ENCODE assay signal across 8 cellular contexts in the genomic region with DNA sequence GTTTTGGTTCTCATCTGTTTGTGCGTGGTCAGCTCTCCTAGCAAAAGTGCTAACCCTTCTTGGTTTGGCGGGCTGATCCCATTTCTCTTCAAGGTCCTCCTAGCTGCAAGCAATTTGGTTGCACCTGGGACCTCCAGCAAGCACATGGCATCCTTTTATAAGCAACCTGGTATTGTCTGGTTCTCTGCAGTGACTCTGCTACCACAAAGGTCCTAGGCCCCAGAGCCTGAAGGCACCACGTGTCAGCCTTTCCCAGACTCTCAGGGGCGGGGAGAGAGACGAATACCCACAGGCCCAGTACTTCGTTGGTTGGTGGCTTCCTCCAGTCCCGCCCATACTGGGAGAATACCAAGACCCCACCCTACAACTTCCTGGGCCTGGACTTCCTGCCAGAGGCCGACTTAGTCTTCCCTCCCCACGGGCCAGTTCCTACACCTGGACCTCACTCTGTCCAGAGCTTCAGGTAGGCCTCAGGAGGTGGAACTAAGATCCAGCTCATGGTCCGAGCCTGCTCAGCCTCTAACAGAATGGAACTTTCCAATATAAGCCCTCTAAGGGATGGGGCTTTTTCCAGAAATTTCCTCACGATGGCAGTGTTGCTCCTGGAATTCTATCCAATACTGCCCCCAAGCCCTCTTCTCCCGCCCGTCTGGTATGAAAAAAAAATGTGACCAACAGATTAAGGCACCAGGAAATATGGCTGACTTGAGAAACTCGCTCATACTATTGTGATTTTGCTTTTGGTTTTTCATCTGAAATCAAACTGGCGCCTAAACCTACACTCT.
A peak's percentile ranks its signal among the peaks of the same experiment; 100 is the strongest.
DNase-seq lines count a peak whose midpoint lies in the region; ATAC-seq and TF ChIP-seq lines count a peak whose summit lies in the region.

No MANE protein-coding gene starts in this region.

- H3K4me1 ChIP-seq in upper lobe of right lung: no peaks in the 10 kb centered on the region

- ATAC-seq in HG03196 (IDR thresholded peaks at IDR 0.05; ENCODE audit: unreplicated experiment) (peak; percentile 77), upper lobe of right lung (peak; percentile 97)

- no peaks in the 10 kb centered on the region for H3K9me2 ChIP-seq in neural cell (ENCODE audit: insufficient read depth, low read length)

- no peaks in the 10 kb centered on the region for H4K20me1 ChIP-seq in neural cell (ENCODE audit: insufficient read depth)

- H3F3A ChIP-seq in neural cell (ENCODE audit: insufficient read depth, low read length, poor library complexity, severe bottlenecking): no peaks in the 10 kb centered on the region

- H3K9me3 Mint-ChIP-seq in activated T-cell treated with anti-CD3 and anti-CD28 coated beads, Interleukin-2, amount 50 U/mL, for 24 hours: no peaks in the 10 kb centered on the region

- TF ChIP-seq POLR2A in GM18526 (IDR thresholded peaks at IDR 0.05; ENCODE audit: extremely low read depth, insufficient read length): peak; percentile 43

- DNase-seq in AML-193 (lab: John Stamatoyannopoulos, UW) (peak; percentile 74 to 75), NCI-H510A treated with DMSO at 0.1 percent for 48 hours (lab: John Stamatoyannopoulos, UW) (peak; percentile 56), foreskin fibroblast (peak; percentile 47 to 65), upper lobe of right lung (no peak)
- peak; percentile 63 for DNase-seq in activated T-cell treated with anti-CD3 and anti-CD28 coated beads, Interleukin-2, amount 50 U/mL, for 24 hours

- H3K4me1 Mint-ChIP-seq in activated T-cell treated with anti-CD3 and anti-CD28 coated beads, Interleukin-2, amount 50 U/mL, for 24 hours (ENCODE audit: low read depth): peaks cover 31% of the 10 kb centered on the region

- TF ChIP-seq EP300 in neural cell (conservative IDR thresholded peaks at IDR 0.05; ENCODE audit: poor library complexity, severe bottlenecking): no peak

- H3K27me3 Mint-ChIP-seq in activated T-cell treated with anti-CD3 and anti-CD28 coated beads, Interleukin-2, amount 50 U/mL, for 24 hours: peaks cover 4% of the 10 kb centered on the region

- no peaks in the 10 kb centered on the region for H3K9me3 ChIP-seq in neural cell (ENCODE audit: low read length)
- no peaks in the 10 kb centered on the region for H3K9me3 ChIP-seq in upper lobe of right lung

- H3K79me2 ChIP-seq in neural cell (replicated peaks; ENCODE audit: insufficient read depth, low read length): peaks cover 8% of the 10 kb centered on the region

- peaks cover 4% of the 10 kb centered on the region for H3K36me3 Mint-ChIP-seq in activated T-cell treated with anti-CD3 and anti-CD28 coated beads, Interleukin-2, amount 50 U/mL, for 24 hours (ENCODE audit: low read depth)

- H3K4me2 ChIP-seq in neural cell (ENCODE audit: low read length): no peak overlapping the region

- peak; percentile 72 for TF ChIP-seq RAD21 in neural cell (conservative IDR thresholded peaks at IDR 0.05)

- peak overlapping the region; percentile 85 for H3K27ac Mint-ChIP-seq in activated T-cell treated with anti-CD3 and anti-CD28 coated beads, Interleukin-2, amount 50 U/mL, for 24 hours

- no peak overlapping the region for H2AFZ ChIP-seq in neural cell (ENCODE audit: low read depth, low read length)

- H3K27me3 ChIP-seq in neural cell (ENCODE audit: insufficient read depth, low read depth, low read length): no peaks in the 10 kb centered on the region
- no peaks in the 10 kb centered on the region for H3K27me3 ChIP-seq in upper lobe of right lung

- no peaks in the 10 kb centered on the region for H3K36me3 ChIP-seq in neural cell (ENCODE audit: insufficient read depth, low read length)
- no peaks in the 10 kb centered on the region for H3K36me3 ChIP-seq in upper lobe of right lung

- intact Hi-C loops in upper lobe of right lung (cut with DNase I): no loop called here

- H3K9ac ChIP-seq in neural cell (ENCODE audit: low read length): no peak overlapping the region

- H3K4me3 Mint-ChIP-seq in activated T-cell treated with anti-CD3 and anti-CD28 coated beads, Interleukin-2, amount 50 U/mL, for 24 hours: peak overlapping the region; percentile 79

- TF ChIP-seq CTCF in foreskin fibroblast (IDR thresholded peaks at IDR 0.05; ENCODE audit: low read depth, low read length) (peak; percentile 19), neural cell (IDR thresholded peaks at IDR 0.05; ENCODE audit: poor library complexity, severe bottlenecking) (peak; percentile 68), upper lobe of right lung (IDR thresholded peaks at IDR 0.05) (peak; percentile 39)

- H3K27ac ChIP-seq in neural cell (ENCODE audit: low read length) (no peak overlapping the region), upper lobe of right lung (peak overlapping the region; percentile 65)

- peak overlapping the region; percentile 27 to 45 for H3K4me3 ChIP-seq in foreskin fibroblast (ENCODE audit: low read depth in 1 of 2, low read length in 2 of 2)
- peak overlapping the region; percentile 41 for H3K4me3 ChIP-seq in neural cell (ENCODE audit: low read length)
- peak overlapping the region; percentile 14 for H3K4me3 ChIP-seq in upper lobe of right lung

TF ChIP-seq in neural cell, 6 proteins besides CTCF, POLR2A, EP300 and RAD21:
- TF ChIP-seq MXI1 (conservative IDR thresholded peaks at IDR 0.05; ENCODE audit: poor library complexity, severe bottlenecking) (peak; percentile 19), EZH2 (IDR thresholded peaks at IDR 0.05; ENCODE audit: borderline replicate concordance, insufficient read depth, low read length, poor library complexity, severe bottlenecking) (no peak), SMC3 (conservative IDR thresholded peaks at IDR 0.05; ENCODE audit: poor library complexity) (peak; percentile 52)
TF ChIP-seq in neural cell: peak in this region for 2.
